8 cellular contexts compared by ENCODE assay signal in the genomic region with DNA sequence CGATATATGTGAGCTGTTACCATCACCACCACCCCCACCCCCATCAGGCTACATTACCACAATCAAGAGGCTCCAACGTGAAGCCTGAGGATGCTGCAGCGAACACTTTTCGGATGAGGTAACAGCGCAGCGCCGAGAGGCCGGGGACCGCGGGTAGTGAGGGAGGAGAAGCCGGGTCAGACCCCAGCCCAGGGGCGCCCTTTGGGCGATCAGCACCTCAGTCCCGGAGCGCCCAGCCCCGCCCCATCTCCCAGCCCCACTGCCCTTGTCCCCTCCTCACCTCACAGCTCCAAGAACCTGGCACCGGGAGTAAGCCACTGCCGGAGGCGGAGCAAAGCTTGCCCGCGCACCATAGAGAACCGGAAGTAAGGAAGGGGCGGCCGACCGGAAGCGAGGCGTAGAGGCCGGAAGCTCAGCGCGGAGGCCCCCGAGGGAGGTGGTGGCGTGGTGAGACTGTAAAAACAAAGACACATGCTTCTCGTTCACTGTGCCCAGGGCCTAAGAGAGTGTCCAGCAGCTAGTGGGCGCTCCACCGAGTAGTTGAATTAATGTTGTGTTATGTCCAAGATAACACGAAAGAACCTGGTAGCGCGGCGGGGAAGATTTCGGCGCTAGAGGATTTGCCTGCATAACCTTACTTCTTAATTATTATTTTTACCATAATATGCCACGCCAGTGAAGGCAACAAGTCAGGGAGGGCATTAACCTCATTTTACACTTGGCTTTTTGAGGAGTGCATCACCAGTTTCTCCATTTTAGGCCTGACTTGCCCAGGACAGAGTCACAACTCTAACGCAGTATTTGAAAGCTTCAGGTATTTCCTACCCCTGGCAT. TPM values are rescaled to one million over a fixed set of nuclear protein-coding genes. Genes with fewer than 3 reads are reported as not detected.
DNase-seq lines count a peak whose midpoint lies in the region; ATAC-seq and TF ChIP-seq lines count a peak whose summit lies in the region.

A gene (minus strand): TSS at position 367 of the 834 bp plus-strand sequence. CDS start 4,610 bp downstream, outside the sequence.

- peak within 1 kb of the TSS; percentile 91 for H3K4me3 Mint-ChIP-seq in chondrocyte (ENCODE audit: unreplicated experiment)

- H3K27ac Mint-ChIP-seq in chondrocyte (ENCODE audit: unreplicated experiment), result peak within 1 kb of the TSS; percentile 92

- ATAC-seq in HG03442 (IDR thresholded peaks at IDR 0.05; ENCODE audit: unreplicated experiment), result peak; percentile 90

- TF ChIP-seq CTCF in BJ (IDR thresholded peaks at IDR 0.05; ENCODE audit: insufficient read depth, low read depth, low read length) (peak; percentile 82), chondrocyte (IDR thresholded peaks at IDR 0.05) (peak; percentile 86), kidney epithelial cell (IDR thresholded peaks at IDR 0.05; ENCODE audit: insufficient read depth, low read length, poor library complexity, severe bottlenecking) (peak; percentile 86)

- peaks cover 17% of the 10 kb centered on the region for H3K36me3 Mint-ChIP-seq in chondrocyte (ENCODE audit: low read depth)

- H3K27me3 ChIP-seq in BJ (ENCODE audit: control insufficient read depth, insufficient read depth, low read length), result no peaks in the 10 kb centered on the region
- H3K27me3 ChIP-seq in kidney epithelial cell (ENCODE audit: control insufficient read depth, insufficient read depth, low read length), result no peaks in the 10 kb centered on the region

- peaks cover 20% of the 10 kb centered on the region for H3K4me1 Mint-ChIP-seq in chondrocyte (ENCODE audit: low read depth)

- POLR2A ChIA-PET in BJ (lab: Charles Lee), result interaction anchor here (0.5 to 0.6 kb wide), 4 partner anchors 361 to 1919 kb away, joined by 3 to 7 read pairs (median 3); no protein-coding TSS in a partner anchor

- H3K4me3 ChIP-seq in BJ (ENCODE audit: low read depth, low read length) (peak within 1 kb of the TSS; percentile 90), kidney epithelial cell (ENCODE audit: low read depth, low read length) (peak within 1 kb of the TSS; percentile 77)

- peak; percentile 80 for DNase-seq in BJ (ENCODE audit: low read depth)
- DNase-seq in GM19238 (ENCODE audit: insufficient read length, low spot score), result peak; percentile 97
- peak; percentile 87 for DNase-seq in NCI-H510A treated with DMSO at 0.1 percent for 48 hours (lab: John Stamatoyannopoulos, UW)
- DNase-seq in activated CD4-positive, alpha-beta T cell treated with anti-CD3 and anti-CD28 coated beads for 24 hours (ENCODE audit: low read depth in 2 of 2), result peak; percentile 82 to 85
- peak; percentile 96 for DNase-seq in chondrocyte (ENCODE audit: low spot score)
- peak; percentile 79 for DNase-seq in kidney epithelial cell (ENCODE audit: low read depth)
- DNase-seq in stimulated activated CD4-positive, alpha-beta T cell treated with anti-CD3 and anti-CD28 coated beads, Interleukin-15, amount 100 ng/mL, for 48 hours (ENCODE audit: low read depth in 2 of 2), result peak; percentile 83 to 85

- CTCF ChIA-PET in BJ (lab: Yijun Ruan, JAX), result interaction anchor here (0.6 to 2.0 kb wide), 7 partner anchors 8 to 27 kb away, joined by 3 to 18 read pairs (median 3); no protein-coding TSS in a partner anchor

- peaks cover 16% of the 10 kb centered on the region for H3K36me3 ChIP-seq in BJ (ENCODE audit: control insufficient read depth, insufficient read depth, low read length)
- H3K36me3 ChIP-seq in kidney epithelial cell (ENCODE audit: control insufficient read depth, insufficient read depth, low read length), result peaks cover 4% of the 10 kb centered on the region

- H3K27me3 Mint-ChIP-seq in chondrocyte (ENCODE audit: low read depth), result no peaks in the 10 kb centered on the region

- H3K9me3 Mint-ChIP-seq in chondrocyte (ENCODE audit: low read depth), result no peaks in the 10 kb centered on the region

RNA-seq across cellular contexts. Expression of the gene that starts here (rescaled TPM):
- 89.1 and 119 TPM in 2 replicates for polyA plus RNA-seq in BJ (2011; rRNA removed)
- polyA minus RNA-seq in BJ (2011; rRNA and poly(A)+ RNA removed), result 58.1 and 82.4 TPM in 2 replicates
- total RNA-seq in chondrocyte (40.0 to 45.1 TPM (median 42.9 TPM) in 3 replicates), kidney epithelial cell (51.6 and 53.9 TPM in 2 replicates)

Comparison
In these comparisons a context has a peak if more than half of its experiments do, and no peak if none do; other contexts are left out.
1. Peak in every context shown above with its lines: DNase-seq, ATAC-seq and H3K4me3 ChIP-seq.